ENCODE assay signal across 27 cellular contexts in genomic region chr7:50564630-50565558, GRCh38. TPM values are rescaled to one million over a fixed set of nuclear protein-coding genes. Genes with fewer than 3 reads are reported as not detected.
DNase-seq lines count a peak whose midpoint lies in the region; ATAC-seq and TF ChIP-seq lines count a peak whose summit lies in the region.
"Had no signal": no experiment of that assay in that cellular context is flagged by ENCODE, and none has a peak within 500 bp of the region (broad histone marks: within the 10 kb centered on the region; RNA-seq: fewer than 3 reads in every experiment).

Gene DDC (minus strand): TSS chr7:50565405. CDS start chr7:50544085, 21,320 bp downstream.

- peaks cover under 1% of the 10 kb centered on the region for H3K9me3 Mint-ChIP-seq in activated CD4-positive, alpha-beta memory T cell treated with anti-CD3 and anti-CD28 coated beads for 36 hours

- TF ChIP-seq CTCF in SK-N-SH (IDR thresholded peaks at IDR 0.05) (no peak), upper lobe of right lung (IDR thresholded peaks at IDR 0.05) (no peak)

- CTCF ChIA-PET in SK-N-SH (lab: Yijun Ruan, JAX) = interaction anchor here (0.7 to 5.2 kb wide), 5 partner anchors 30 to 97 kb away, joined by 3 to 26 read pairs (median 4); no protein-coding TSS in a partner anchor
- CTCF ChIA-PET in activated CD4-positive, alpha-beta memory T cell treated with anti-CD3 and anti-CD28 coated beads for 36 hours (lab: Charles Lee) = no interaction called here

- peak in 1 of 2 experiments; percentile 57; a peak in 1 of 4 replicates for TF ChIP-seq EP300 in SK-N-SH (IDR thresholded peaks at IDR 0.05; ENCODE audit: borderline replicate concordance in 1 of 2, low read depth in 1 of 2, low read length in 1 of 2)

- H2AFZ ChIP-seq in SK-N-SH (ENCODE audit: low read depth) = no peak within 1 kb of the TSS

- no peak within 1 kb of the TSS for H3K9ac ChIP-seq in SK-N-SH

- peak; percentile 34 for TF ChIP-seq RAD21 in SK-N-SH (IDR thresholded peaks at IDR 0.05; ENCODE audit: low read length)

- peak; percentile 45 for DNase-seq in SK-N-SH
- peak; percentile 18 for DNase-seq in glomerular visceral epithelial cell (ENCODE audit: extremely low spot score)
- peak; percentile 38 for DNase-seq in mucosa of gallbladder (ENCODE audit: low spot score)
- DNase-seq in upper lobe of right lung = no peak
- DNase-seq in NCI-H1436 treated with DMSO at 0.1 percent for 48 hours (lab: John Stamatoyannopoulos, UW) = no peak
- DNase-seq in activated CD4-positive, alpha-beta memory T cell treated with anti-CD3 and anti-CD28 coated beads for 36 hours = no peak
- DNase-seq: 8988T; activated CD4-positive, alpha-beta T cell treated with anti-CD3 and anti-CD28 coated beads, Interleukin-2, amount 50 U/mL, for 1 hour; activated CD8-positive, alpha-beta memory T cell treated with anti-CD3 and anti-CD28 coated beads, Interleukin-2, amount 50 U/mL, for 4 hours; activated gamma-delta T cell; amniotic stem cell; BE2C; central memory CD4-positive, alpha-beta T cell; gastrocnemius medialis; kidney glomerular epithelial cell; NCI-H2171; NCI-H69; retina; SHP77; stimulated activated CD8-positive, alpha-beta memory T cell treated with anti-CD3 and anti-CD28 coated beads, Interleukin-4, amount 100 ng/mL, for 48 hours; T-helper 1 cell had no signal

- H3F3A ChIP-seq in SK-N-SH (replicated peaks; ENCODE audit: insufficient read depth) = no peaks in the 10 kb centered on the region

- H3K27ac ChIP-seq in SK-N-SH (ENCODE audit: low read depth in 2 of 2, low read length in 1 of 2) = peak within 1 kb of the TSS in 1 of 2 experiments; percentile 71; a peak in 2 of 4 replicates
- no peak within 1 kb of the TSS for H3K27ac ChIP-seq in upper lobe of right lung
- H3K27ac ChIP-seq: gastrocnemius medialis, neutrophil had no signal

- ATAC-seq in SK-N-SH treated with all-trans-retinoic acid at 6 μM for 48 hours = no peak
- peak; percentile 18 for ATAC-seq in upper lobe of right lung
- no peak for ATAC-seq in GM18861 (IDR thresholded peaks at IDR 0.05; ENCODE audit: unreplicated experiment)
- ATAC-seq: esophagus mucosa had no signal

- H3K27ac Mint-ChIP-seq in activated CD4-positive, alpha-beta memory T cell treated with anti-CD3 and anti-CD28 coated beads for 36 hours = no peak within 1 kb of the TSS

- no peaks in the 10 kb centered on the region for H3K36me3 ChIP-seq in SK-N-SH (replicated peaks in 1 of 2; ENCODE audit: control insufficient read depth in 1 of 2, insufficient read depth in 2 of 2, low read length in 1 of 2)
- H3K36me3 ChIP-seq in upper lobe of right lung = no peaks in the 10 kb centered on the region
- H3K36me3 ChIP-seq: BE2C, gastrocnemius medialis, neutrophil had no signal

- 53% methylated on average over 9 of the region's 9 CpGs for WGBS in SK-N-SH (ENCODE audit: low lambda C conversion rate)

- H3K4me1 Mint-ChIP-seq in activated CD4-positive, alpha-beta memory T cell treated with anti-CD3 and anti-CD28 coated beads for 36 hours (ENCODE audit: low read depth) = no peaks in the 10 kb centered on the region

- no peaks in the 10 kb centered on the region for H3K9me3 ChIP-seq in SK-N-SH
- H3K9me3 ChIP-seq in upper lobe of right lung = no peaks in the 10 kb centered on the region
- H3K9me3 ChIP-seq: BE2C, gastrocnemius medialis, neutrophil had no signal

- H3K4me1 ChIP-seq in SK-N-SH (ENCODE audit: control insufficient read depth in 1 of 2, insufficient read depth in 2 of 2, low read depth in 1 of 2, low read length in 1 of 2) (peaks cover 0 to 61% of the 10 kb centered on the region in 2 experiments; a peak in 2 of 4 replicates), upper lobe of right lung (peaks cover 4% of the 10 kb centered on the region)
- H3K4me1 ChIP-seq: gastrocnemius medialis had no signal

- intact Hi-C loops in upper lobe of right lung (cut with DNase I) = no loop called here
- intact Hi-C loops in activated CD4-positive, alpha-beta memory T cell treated with anti-CD3 and anti-CD28 coated beads for 36 hours (cut with micrococcal nuclease) = no loop called here

- POLR2A ChIA-PET in SK-N-SH (lab: Yijun Ruan, JAX) = interaction anchor here (0.6 to 1.8 kb wide), 4 partner anchors 10 to 63 kb away, joined by 3 to 6 read pairs (median 4); no protein-coding TSS in a partner anchor
- POLR2A ChIA-PET in activated CD4-positive, alpha-beta memory T cell treated with anti-CD3 and anti-CD28 coated beads for 36 hours (lab: Charles Lee) = no interaction called here

- no peaks in the 10 kb centered on the region for H3K79me2 ChIP-seq in SK-N-SH (ENCODE audit: insufficient read depth)

- H3K27me3 ChIP-seq in SK-N-SH (ENCODE audit: insufficient read depth) (peaks cover 29% of the 10 kb centered on the region; the same call in 1 of the 2 replicates), upper lobe of right lung (no peaks in the 10 kb centered on the region)
- H3K27me3 ChIP-seq: BE2C, gastrocnemius medialis had no signal

- H3K4me3 ChIP-seq in SK-N-SH (ENCODE audit: low read depth in 2 of 2, low read length in 1 of 2) = no peak within 1 kb of the TSS
- no peak within 1 kb of the TSS for H3K4me3 ChIP-seq in upper lobe of right lung
- H3K4me3 ChIP-seq: gastrocnemius medialis had no signal

- no peaks in the 10 kb centered on the region for H4K20me1 ChIP-seq in SK-N-SH (ENCODE audit: insufficient read depth)

- H3K4me3 Mint-ChIP-seq in activated CD4-positive, alpha-beta memory T cell treated with anti-CD3 and anti-CD28 coated beads for 36 hours = no peak within 1 kb of the TSS

- H3K9me2 ChIP-seq in SK-N-SH = no peaks in the 10 kb centered on the region

- H3K36me3 Mint-ChIP-seq in activated CD4-positive, alpha-beta memory T cell treated with anti-CD3 and anti-CD28 coated beads for 36 hours = no peaks in the 10 kb centered on the region

- H3K4me2 ChIP-seq in SK-N-SH = no peak within 1 kb of the TSS

- H3K27me3 Mint-ChIP-seq in activated CD4-positive, alpha-beta memory T cell treated with anti-CD3 and anti-CD28 coated beads for 36 hours = peaks cover 17% of the 10 kb centered on the region

TF ChIP-seq in SK-N-SH, 30 proteins besides CTCF, POLR2A, EP300 and RAD21:
- peak; percentile 73; the same call in 1 of the 2 replicates for TF ChIP-seq MXI1 (IDR thresholded peaks at IDR 0.05; ENCODE audit: low read depth, low read length)
- TF ChIP-seq TEAD4 (IDR thresholded peaks at IDR 0.05; ENCODE audit: borderline replicate concordance, insufficient read depth) = no peak
TF ChIP-seq in SK-N-SH: peak in this region for 1.

TF ChIP-seq in SK-N-SH treated with all-trans-retinoic acid at 6 μM for 48 hours, 23 proteins besides CTCF, POLR2A, EP300 and RAD21:
- TF ChIP-seq TCF4 (CRISPR knock-in tag; IDR thresholded peaks at IDR 0.05; ENCODE audit: borderline replicate concordance) = no peak
- TF ChIP-seq ZNF565 (CRISPR knock-in tag; conservative IDR thresholded peaks at IDR 0.05; ENCODE audit: low read depth) = no peak
- TF ChIP-seq BACH2 (CRISPR knock-in tag; IDR thresholded peaks at IDR 0.05; ENCODE audit: borderline replicate concordance) = no peak
- TF ChIP-seq ZFP3 (CRISPR knock-in tag; IDR thresholded peaks at IDR 0.05) = no peak
- no peak for TF ChIP-seq ESRRG (CRISPR knock-in tag; IDR thresholded peaks at IDR 0.05)
- no peak for TF ChIP-seq POU6F1 (CRISPR knock-in tag; IDR thresholded peaks at IDR 0.05; ENCODE audit: borderline replicate concordance, low read depth)
- TF ChIP-seq GLIS3 (CRISPR knock-in tag; IDR thresholded peaks at IDR 0.05) = no peak
- no peak for TF ChIP-seq ARNTL (CRISPR knock-in tag; IDR thresholded peaks at IDR 0.05; ENCODE audit: borderline replicate concordance, low read depth)
- TF ChIP-seq PPARA (CRISPR knock-in tag; IDR thresholded peaks at IDR 0.05; ENCODE audit: borderline replicate concordance) = no peak
- no peak for TF ChIP-seq ZNF70 (CRISPR knock-in tag; IDR thresholded peaks at IDR 0.05)
- TF ChIP-seq CREB5 (CRISPR knock-in tag; IDR thresholded peaks at IDR 0.05; ENCODE audit: low read depth) = no peak
- TF ChIP-seq RARB (CRISPR knock-in tag; IDR thresholded peaks at IDR 0.05) = no peak
- no peak for TF ChIP-seq OSR1 (CRISPR knock-in tag; IDR thresholded peaks at IDR 0.05)
- TF ChIP-seq ISL1 (CRISPR knock-in tag; IDR thresholded peaks at IDR 0.05) = no peak
- TF ChIP-seq TOX (CRISPR knock-in tag; IDR thresholded peaks at IDR 0.05; ENCODE audit: borderline replicate concordance) = no peak
- no peak for TF ChIP-seq ZFP30 (CRISPR knock-in tag; IDR thresholded peaks at IDR 0.05)
- no peak for TF ChIP-seq CSDC2 (CRISPR knock-in tag; IDR thresholded peaks at IDR 0.05)

RNA-seq across cellular contexts. Expression of gene DDC, which starts in this region (rescaled TPM):
- polyA plus RNA-seq in SK-N-SH (2012; rRNA removed) = 1.8 and 5.4 TPM in 2 replicates
- polyA plus RNA-seq in SK-N-SH (2012; cell fraction: cytosol; rRNA removed) = 5.0 and 9.3 TPM in 2 replicates
- 2.0 and 2.3 TPM in 2 replicates for polyA plus RNA-seq in SK-N-SH (2012; cell fraction: nucleus; rRNA removed)
- total RNA-seq in mucosa of gallbladder (1.7 TPM), upper lobe of right lung (3.1 TPM)
- not detected for total RNA-seq in activated CD4-positive, alpha-beta memory T cell treated with anti-CD3 and anti-CD28 coated beads for 36 hours
- total RNA-seq: esophagus mucosa, M059J, OCI-LY7 had no signal

Comparison
In these comparisons a context has a peak if more than half of its experiments do, and no peak if none do; other contexts are left out.
1. DNase-seq: peak in SK-N-SH (single experiment), glomerular visceral epithelial cell (single experiment) and mucosa of gallbladder (single experiment); none in upper lobe of right lung (single experiment), NCI-H1436 treated with DMSO at 0.1 percent for 48 hours (single experiment) and activated CD4-positive, alpha-beta memory T cell treated with anti-CD3 and anti-CD28 coated beads for 36 hours (single experiment).